In the genomic region with DNA sequence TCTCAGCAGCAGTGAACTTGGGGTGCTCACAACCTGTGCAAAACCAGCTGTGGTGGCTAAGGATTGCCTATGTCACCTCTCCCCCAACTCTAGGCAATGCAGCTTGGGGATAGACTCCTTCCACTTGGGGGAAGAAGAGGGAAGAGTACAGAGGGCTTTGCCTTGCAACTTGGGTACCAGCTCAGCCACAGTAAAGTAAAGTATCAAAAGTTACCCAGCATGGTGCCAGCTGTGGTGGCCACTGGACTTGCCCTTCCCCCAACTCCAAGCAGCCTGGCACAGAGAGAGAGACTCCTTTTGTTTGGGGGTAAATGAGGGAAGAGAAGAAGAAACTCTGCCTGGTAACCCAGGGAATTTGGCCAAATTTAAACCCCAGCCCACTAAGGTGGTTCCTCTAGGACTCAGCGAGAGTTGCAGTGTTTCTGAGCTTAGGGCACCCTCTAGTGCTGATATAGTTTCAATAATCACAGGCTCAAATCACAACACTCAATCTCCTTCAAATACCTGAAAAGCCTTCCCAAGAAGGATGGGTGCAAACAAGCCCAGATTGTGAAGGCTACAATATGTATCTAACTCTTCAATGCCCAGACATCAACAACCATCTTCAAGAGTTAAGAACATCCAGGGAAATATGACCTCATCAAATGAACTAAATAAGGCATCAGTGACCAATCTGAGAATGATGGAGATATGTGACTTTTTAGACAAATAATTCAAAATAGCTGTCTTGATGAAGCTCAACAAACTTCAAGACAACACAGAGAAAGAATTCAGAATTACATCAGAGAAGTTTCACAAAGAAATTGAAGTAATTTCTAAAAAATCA, we compare ENCODE assay signal across 9 cellular contexts. TPM values are rescaled to one million over a fixed set of nuclear protein-coding genes. Genes with fewer than 3 reads are reported as not detected.
DNase-seq lines count a peak whose midpoint lies in the region; ATAC-seq and TF ChIP-seq lines count a peak whose summit lies in the region.
"Had no signal": no experiment of that assay in that cellular context is flagged by ENCODE, and none has a peak within 500 bp of the region (broad histone marks: within the 10 kb centered on the region; RNA-seq: fewer than 3 reads in every experiment).

No MANE protein-coding gene starts in this region.

- no peak overlapping the region for H3K27ac ChIP-seq in effector memory CD4-positive, alpha-beta T cell (ENCODE audit: insufficient read depth, low read length, poor library complexity, severe bottlenecking)
- H3K27ac ChIP-seq: skin epidermis had no signal

- H3K4me3 Mint-ChIP-seq in stimulated activated effector memory CD8-positive, alpha-beta T cell treated with anti-CD3 and anti-CD28 coated beads, Interleukin-12 subunit alpha, Interleukin-12 subunit beta, amount 100 ng/mL, for 72 hours = no peak overlapping the region

- peak; percentile 63 for TF ChIP-seq CTCF in epithelial cell of proximal tubule (conservative IDR thresholded peaks at IDR 0.05; ENCODE audit: low read depth, low read length)

- no peaks in the 10 kb centered on the region for H3K9me3 ChIP-seq in effector memory CD4-positive, alpha-beta T cell (ENCODE audit: control insufficient read depth, low read length)

- DNase-seq in SIG-M5 treated with dmso at 0.1 percent for 504 hours (lab: John Stamatoyannopoulos, UW; ENCODE audit: unreplicated experiment) (peak; percentile 26), SIG-M5 (lab: John Stamatoyannopoulos, UW) (no peak), NCI-H524 (lab: John Stamatoyannopoulos, UW) (peak; percentile 34 to 63), epithelial cell of proximal tubule (ENCODE audit: low read depth) (no peak), NOMO-1 treated with DMSO at 0.1 percent for 48 hours (lab: John Stamatoyannopoulos, UW; ENCODE audit: unreplicated experiment) (no peak)
- no peak for DNase-seq in stimulated activated effector memory CD8-positive, alpha-beta T cell treated with anti-CD3 and anti-CD28 coated beads, Interleukin-12 subunit alpha, Interleukin-12 subunit beta, amount 100 ng/mL, for 72 hours (ENCODE audit: low spot score in 2 of 2)
- DNase-seq in effector memory CD4-positive, alpha-beta T cell = no peak

- H3K4me1 ChIP-seq in effector memory CD4-positive, alpha-beta T cell (ENCODE audit: control insufficient read depth, insufficient read depth, low read length, poor library complexity, severe bottlenecking) = no peaks in the 10 kb centered on the region

- no peaks in the 10 kb centered on the region for H3K9me3 Mint-ChIP-seq in stimulated activated effector memory CD8-positive, alpha-beta T cell treated with anti-CD3 and anti-CD28 coated beads, Interleukin-12 subunit alpha, Interleukin-12 subunit beta, amount 100 ng/mL, for 72 hours

- ATAC-seq in stimulated activated effector memory CD8-positive, alpha-beta T cell treated with anti-CD3 and anti-CD28 coated beads, Interleukin-12 subunit alpha, Interleukin-12 subunit beta, amount 100 ng/mL, for 72 hours = peak; percentile 34
- ATAC-seq in GM18867 (IDR thresholded peaks at IDR 0.05; ENCODE audit: unreplicated experiment) = no peak

- H3K36me3 ChIP-seq in effector memory CD4-positive, alpha-beta T cell (ENCODE audit: control insufficient read depth, insufficient read depth, low read length) = no peaks in the 10 kb centered on the region

- no peaks in the 10 kb centered on the region for H3K36me3 Mint-ChIP-seq in stimulated activated effector memory CD8-positive, alpha-beta T cell treated with anti-CD3 and anti-CD28 coated beads, Interleukin-12 subunit alpha, Interleukin-12 subunit beta, amount 100 ng/mL, for 72 hours

- H3K4me3 ChIP-seq in epithelial cell of proximal tubule (ENCODE audit: low read depth, low read length) = no peak overlapping the region
- H3K4me3 ChIP-seq in effector memory CD4-positive, alpha-beta T cell (ENCODE audit: insufficient read depth, low read depth, low read length, poor library complexity, severe bottlenecking) = no peak overlapping the region
- H3K4me3 ChIP-seq: skin epidermis had no signal

- H3K27me3 ChIP-seq in effector memory CD4-positive, alpha-beta T cell (replicated peaks; ENCODE audit: control insufficient read depth, insufficient read depth, low read length, poor library complexity, severe bottlenecking) = no peaks in the 10 kb centered on the region

- H3K27ac Mint-ChIP-seq in stimulated activated effector memory CD8-positive, alpha-beta T cell treated with anti-CD3 and anti-CD28 coated beads, Interleukin-12 subunit alpha, Interleukin-12 subunit beta, amount 100 ng/mL, for 72 hours = no peak overlapping the region

- no peaks in the 10 kb centered on the region for H3K4me1 Mint-ChIP-seq in stimulated activated effector memory CD8-positive, alpha-beta T cell treated with anti-CD3 and anti-CD28 coated beads, Interleukin-12 subunit alpha, Interleukin-12 subunit beta, amount 100 ng/mL, for 72 hours

RNA-seq across cellular contexts. Expression of gene DEFB129, which starts 7.6 kb away (rescaled TPM):
- total RNA-seq in epithelial cell of proximal tubule = not detected in 2 replicates

RNA-seq across cellular contexts. Expression of gene DEFB128, which starts 30.0 kb away (rescaled TPM):
- not detected in 2 replicates for total RNA-seq in epithelial cell of proximal tubule

RNA-seq across cellular contexts. Expression of gene DEFB132, which starts 38.0 kb away (rescaled TPM):
- total RNA-seq in epithelial cell of proximal tubule = not detected in 2 replicates

Comparison
In these comparisons a context has a peak if more than half of its experiments do, and no peak if none do; other contexts are left out.
1. DNase-seq: peak in SIG-M5 treated with dmso at 0.1 percent for 504 hours (single experiment) and NCI-H524 (2 of 2); none in SIG-M5 (single experiment), epithelial cell of proximal tubule (single experiment), stimulated activated effector memory CD8-positive, alpha-beta T cell treated with anti-CD3 and anti-CD28 coated beads, Interleukin-12 subunit alpha, Interleukin-12 subunit beta, amount 100 ng/mL, for 72 hours (0 of 2), effector memory CD4-positive, alpha-beta T cell (0 of 3) and NOMO-1 treated with DMSO at 0.1 percent for 48 hours (single experiment).